9 cellular contexts compared by ENCODE assay signal in the genomic region with DNA sequence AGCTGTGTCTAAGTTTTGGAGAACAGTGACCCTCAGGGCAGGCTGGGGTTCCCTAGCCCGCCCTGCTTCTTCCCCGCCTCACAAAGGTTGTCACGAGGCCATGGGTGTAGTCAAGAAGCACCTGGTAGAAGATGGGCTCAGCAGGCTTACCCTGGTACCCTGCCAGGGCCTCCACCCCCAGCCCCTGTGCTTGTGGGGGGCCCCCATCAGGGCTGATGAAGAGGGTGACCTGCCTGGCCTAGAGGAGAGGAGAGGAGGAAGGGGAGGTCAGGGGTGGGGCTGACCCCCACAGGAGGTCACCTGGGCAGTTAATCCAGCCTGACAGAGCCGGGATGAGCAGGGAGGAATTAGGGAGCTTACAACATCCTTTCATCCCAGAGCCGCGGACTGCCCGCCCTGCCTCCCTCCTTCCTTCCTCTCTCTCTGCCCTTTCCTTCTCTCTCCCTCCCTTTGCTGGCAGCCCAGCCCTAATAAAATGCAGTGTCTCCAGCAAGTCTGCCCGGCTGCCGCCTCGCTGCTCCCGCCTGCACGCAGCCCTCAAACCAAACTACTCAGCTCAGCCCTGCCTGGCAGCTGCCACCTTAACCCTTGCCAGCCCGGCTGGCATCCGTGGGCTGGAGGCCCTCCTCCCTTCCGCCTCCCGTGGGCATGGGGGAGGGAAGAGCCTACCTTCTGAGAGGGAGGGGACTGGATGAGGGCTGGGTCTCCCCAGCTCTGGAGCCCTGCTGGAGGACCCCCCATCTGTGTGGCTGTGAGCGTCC. TPM values are rescaled to one million over a fixed set of nuclear protein-coding genes. Genes with fewer than 3 reads are reported as not detected.
DNase-seq lines count a peak whose midpoint lies in the region; ATAC-seq and TF ChIP-seq lines count a peak whose summit lies in the region.
"Had no signal": no experiment of that assay in that cellular context is flagged by ENCODE, and none has a peak within 500 bp of the region (broad histone marks: within the 10 kb centered on the region; RNA-seq: fewer than 3 reads in every experiment).

No MANE protein-coding gene starts in this region.

- intact Hi-C loops in left cardiac atrium (cut with DNase I) (no loop called here), left ventricle myocardium inferior (cut with micrococcal nuclease) (no loop called here), aorta (cut with DNase I) (no loop called here)

- H3K27ac ChIP-seq in left ventricle myocardium inferior (replicated peaks) (no peak overlapping the region), aorta (ENCODE audit: low read depth in 1 of 2, low read length in 2 of 2) (no peak overlapping the region)
- H3K27ac ChIP-seq: ascending aorta had no signal

- H3K27me3 ChIP-seq in left ventricle myocardium inferior (ENCODE audit: low read depth), result peaks cover 98% of the 10 kb centered on the region
- no peaks in the 10 kb centered on the region for H3K27me3 ChIP-seq in aorta (ENCODE audit: control insufficient read depth in 1 of 2, insufficient read depth in 2 of 2, low read length in 1 of 2)
- H3K27me3 ChIP-seq: ascending aorta had no signal

- ATAC-seq in left cardiac atrium (peak; percentile 56 to 61), aorta (ENCODE audit: low FRiP score) (peak; percentile 27), HG02763 (IDR thresholded peaks at IDR 0.05; ENCODE audit: unreplicated experiment) (no peak)

- H3K9me3 ChIP-seq in left ventricle myocardium inferior (replicated peaks), result no peaks in the 10 kb centered on the region
- H3K9me3 ChIP-seq in aorta (ENCODE audit: control insufficient read depth, low read length), result no peaks in the 10 kb centered on the region
- H3K9me3 ChIP-seq: ascending aorta had no signal

- no peak for DNase-seq in left cardiac atrium
- DNase-seq in left ventricle myocardium inferior, result no peak
- peak; percentile 27 for DNase-seq in NCI-H345 (lab: John Stamatoyannopoulos, UW)
- DNase-seq in cerebellar cortex (ENCODE audit: low spot score), result peak; percentile 65
- peak in 1 of 2 donors; percentile 78 for DNase-seq in aorta
- DNase-seq in mucosa of gallbladder (ENCODE audit: low spot score), result no peak
- DNase-seq in HUDEP-2 (lab: John Stamatoyannopoulos, UW; ENCODE audit: unreplicated experiment in 76 of 76), result no peak

- H3K4me1 ChIP-seq in left ventricle myocardium inferior (peaks cover under 1% of the 10 kb centered on the region), aorta (ENCODE audit: control insufficient read depth in 1 of 2, insufficient read depth in 2 of 2, low read length in 2 of 2) (no peaks in the 10 kb centered on the region)

- H3K4me3 ChIP-seq in left ventricle myocardium inferior, result no peak overlapping the region
- no peak overlapping the region for H3K4me3 ChIP-seq in aorta (ENCODE audit: low read length in 2 of 2)
- H3K4me3 ChIP-seq: ascending aorta had no signal

- H3K36me3 ChIP-seq in left ventricle myocardium inferior (no peaks in the 10 kb centered on the region), aorta (ENCODE audit: control insufficient read depth in 1 of 2, insufficient read depth in 2 of 2, low read length in 1 of 2) (no peaks in the 10 kb centered on the region)
- H3K36me3 ChIP-seq: ascending aorta had no signal

- no peak for TF ChIP-seq CTCF in left ventricle myocardium inferior (IDR thresholded peaks at IDR 0.05; ENCODE audit: borderline replicate concordance)

- 15% methylated on average over 17 of the region's 17 CpGs for WGBS in aorta, 2 donors

RNA-seq across cellular contexts. Expression of gene DLX3, which starts 7.2 kb away (rescaled TPM):
- total RNA-seq in left cardiac atrium (under 1 TPM in 1 of 2 donors, not detected in 1; 0.16 TPM), left ventricle myocardium inferior (not detected), aorta (1 to 10 TPM in 1 of 2 donors, under 1 TPM in 1; 0.18 to 1.3 TPM), mucosa of gallbladder (0.26 TPM)
- polyA plus RNA-seq in aorta, result 1 to 10 TPM in 1 of 2 donors, under 1 TPM in 1; 0.41 to 1.0 TPM

RNA-seq across cellular contexts. Expression of gene DLX4, which starts 18.9 kb away (rescaled TPM):
- under 1 TPM; 0.13 to 0.27 TPM for total RNA-seq in left cardiac atrium
- total RNA-seq in left ventricle myocardium inferior, result not detected
- under 1 TPM in 1 of 2 donors, not detected in 1; 0.39 TPM for total RNA-seq in aorta
- polyA plus RNA-seq in aorta, result under 1 TPM in 1 of 2 donors, not detected in 1; 0.50 TPM
- total RNA-seq in mucosa of gallbladder, result not detected
- total RNA-seq: ascending aorta had no signal

Comparison
In these comparisons a context has a peak if more than half of its experiments do, and no peak if none do; other contexts are left out.
1. DNase-seq: peak in NCI-H345 (single experiment) and cerebellar cortex (single experiment); none in left cardiac atrium (single experiment), left ventricle myocardium inferior (single experiment), mucosa of gallbladder (single experiment) and HUDEP-2 (0 of 76).